ENCODE assay signal across 21 cellular contexts in the genomic region with DNA sequence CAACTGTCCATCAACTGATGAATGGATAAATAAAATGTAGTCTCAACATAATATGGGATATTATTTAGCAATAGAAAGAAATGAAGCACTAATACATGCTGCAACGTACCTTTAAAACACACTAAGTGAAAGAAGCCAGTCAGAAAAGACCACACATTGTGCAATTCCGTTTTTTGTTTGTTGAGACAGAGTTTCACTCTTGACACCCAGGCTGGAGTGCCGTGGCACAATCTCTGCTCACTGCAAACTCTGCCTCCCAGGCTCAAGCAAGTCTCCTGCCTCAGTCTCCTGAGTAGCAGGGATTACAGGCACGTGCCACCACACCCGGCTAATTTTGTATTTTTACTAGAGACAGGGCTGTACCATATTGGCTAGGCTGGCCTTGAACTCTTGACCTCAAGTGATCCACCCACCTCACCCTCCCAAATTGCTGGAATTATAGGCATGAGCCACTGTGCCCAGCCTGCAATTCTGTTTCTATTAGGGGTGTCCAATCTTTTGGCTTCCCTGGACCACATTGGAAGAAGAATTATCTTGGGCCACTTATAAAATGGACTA. TPM values are rescaled to one million over a fixed set of nuclear protein-coding genes. Genes with fewer than 3 reads are reported as not detected.
"Had no signal": no experiment of that assay in that cellular context is flagged by ENCODE, and none has a peak within 500 bp of the region (broad histone marks: within the 10 kb centered on the region; RNA-seq: fewer than 3 reads in every experiment).

No MANE protein-coding gene starts in this region.

- H3K4me3 ChIP-seq: dorsolateral prefrontal cortex, hepatocyte, lung had no signal

- ATAC-seq: activated CD4-positive, CD25-positive, alpha-beta regulatory T cell treated with anti-CD3 and anti-CD28 coated beads, Interleukin-2, amount 50 U/mL, for 24 hours; activated CD8-positive, alpha-beta T cell treated with anti-CD3 and anti-CD28 coated beads, Interleukin-2, amount 10 ng/mL, durations not matched to agents 7 days and 5 days; left cardiac atrium had no signal

- H2AFZ ChIP-seq: hepatocyte had no signal

- H3K4me2 ChIP-seq: hepatocyte had no signal

- H3K27ac ChIP-seq: dorsolateral prefrontal cortex, epithelial cell of prostate, hepatocyte had no signal

- DNase-seq: activated CD4-positive, alpha-beta T cell treated with anti-CD3 and anti-CD28 coated beads, Interleukin-2, amount 10 ng/mL, durations not matched to agents 7 days and 5 days; activated CD8-positive, alpha-beta T cell treated with anti-CD3 and anti-CD28 coated beads, Interleukin-2, amount 10 ng/mL, durations not matched to agents 7 days and 5 days; activated naive CD4-positive, alpha-beta T cell treated with Interleukin-2 at 50 U/mL for 16 hours; activated naive CD8-positive, alpha-beta T cell treated with anti-CD3 and anti-CD28 coated beads, Interleukin-2, amount 10 ng/mL, durations not matched to agents 7 days and 5 days; activated T-cell treated with anti-CD3 and anti-CD28 coated beads, Interleukin-2, amount 50 U/mL, for 24 hours; amygdala; dorsolateral prefrontal cortex; foreskin fibroblast; left cardiac atrium; stimulated activated CD4-positive, alpha-beta T cell treated with anti-CD3 and anti-CD28 coated beads, Interleukin-12 subunit alpha, Interleukin-12 subunit beta, amount 100 ng/mL, for 4 hours; stimulated activated CD4-positive, alpha-beta T cell treated with anti-CD3 and anti-CD28 coated beads, Interleukin-1b, Interleukin-23, amount 100 ng/mL, for 48 hours; stimulated activated CD8-positive, alpha-beta memory T cell treated with anti-CD3 and anti-CD28 coated beads, Interleukin-4, amount 100 ng/mL, for 48 hours; stimulated activated naive CD4-positive, alpha-beta T cell had no signal

- H3K79me2 ChIP-seq: hepatocyte had no signal

RNA-seq across cellular contexts. Expression of gene SCNN1B, which starts 40.1 kb away (rescaled TPM):
- total RNA-seq: activated CD4-positive, alpha-beta T cell treated with anti-CD3 and anti-CD28 coated beads, Interleukin-2, amount 10 ng/mL, durations not matched to agents 7 days and 5 days; activated CD8-positive, alpha-beta T cell treated with anti-CD3 and anti-CD28 coated beads, Interleukin-2, amount 10 ng/mL, durations not matched to agents 7 days and 5 days; activated naive CD8-positive, alpha-beta T cell treated with anti-CD3 and anti-CD28 coated beads, Interleukin-2, amount 10 ng/mL, durations not matched to agents 7 days and 5 days; activated T-helper 2 cell treated with anti-CD3 and anti-CD28 coated beads, Interferon-gamma antibody, Interleukin-2, Interleukin-4, amounts not matched to agents 10 μg/mL and 5 μg/mL and 100 μg/mL, durations not matched to agents 14 hours and 24 hours and 36 hours; cardiac septum; mesothelial cell of epicardium; renal cortical epithelial cell had no signal
